In the genomic region with DNA sequence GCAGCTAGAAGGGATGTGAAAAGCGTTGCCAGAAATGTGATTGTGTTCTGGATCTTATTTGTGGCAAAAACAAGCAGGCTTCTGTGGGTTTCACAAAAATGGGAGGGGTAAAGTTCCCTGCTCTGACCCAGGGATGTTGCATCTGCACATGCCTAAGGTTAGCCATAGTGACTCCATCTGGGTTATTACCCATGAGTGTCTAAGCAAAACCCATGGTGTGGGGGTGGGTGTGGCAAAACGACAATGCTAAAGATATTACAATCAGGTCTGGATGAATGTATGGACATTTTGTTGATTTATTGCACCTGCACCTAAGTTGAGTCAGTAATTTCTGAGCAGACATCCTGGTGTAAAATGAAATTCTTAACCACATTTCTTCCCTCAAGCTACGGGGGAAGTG, we compare ENCODE assay signal across 24 cellular contexts.
"Had no signal": no experiment of that assay in that cellular context is flagged by ENCODE, and none has a peak within 500 bp of the region (broad histone marks: within the 10 kb centered on the region; RNA-seq: fewer than 3 reads in every experiment).

No MANE protein-coding gene starts in this region.

- H3K27ac ChIP-seq: colonic mucosa, coronary artery, dorsolateral prefrontal cortex, epithelial cell of prostate, esophagus muscularis mucosa, esophagus squamous epithelium, foreskin keratinocyte, gastrocnemius medialis, gastroesophageal sphincter, heart left ventricle, heart right ventricle had no signal

- H3K9me3 ChIP-seq: colonic mucosa, esophagus squamous epithelium, gastrocnemius medialis, gastroesophageal sphincter, heart right ventricle had no signal

- H3K27me3 ChIP-seq: colonic mucosa, dorsolateral prefrontal cortex, esophagus muscularis mucosa, esophagus squamous epithelium, foreskin keratinocyte, gastrocnemius medialis, gastroesophageal sphincter, heart left ventricle, heart right ventricle had no signal

- ATAC-seq: effector memory CD8-positive, alpha-beta T cell; esophagus mucosa; foreskin keratinocyte; gastrocnemius medialis; gastroesophageal sphincter; heart left ventricle; heart right ventricle had no signal

- H3K4me1 ChIP-seq: colonic mucosa, esophagus muscularis mucosa, esophagus squamous epithelium, foreskin keratinocyte, gastrocnemius medialis, gastroesophageal sphincter, heart left ventricle, heart right ventricle had no signal

- H3K4me3 ChIP-seq: colonic mucosa, coronary artery, dorsolateral prefrontal cortex, esophagus muscularis mucosa, esophagus squamous epithelium, gastrocnemius medialis, gastroesophageal sphincter, heart left ventricle, heart right ventricle had no signal

- H3K36me3 ChIP-seq: colonic mucosa, esophagus muscularis mucosa, esophagus squamous epithelium, gastrocnemius medialis, gastroesophageal sphincter, heart right ventricle had no signal

- DNase-seq: colonic mucosa; cortex of kidney; dermis blood vessel endothelial cell; dorsolateral prefrontal cortex; effector CD4-positive, alpha-beta T cell; effector CD8-positive, alpha-beta T cell; effector memory CD4-positive, alpha-beta T cell; effector memory CD8-positive, alpha-beta T cell; endodermal cell; erythroblast; esophagus squamous epithelium; foreskin fibroblast; foreskin keratinocyte; foreskin melanocyte; gastrocnemius medialis; glutamatergic neuron; head of caudate nucleus; heart left ventricle; heart right ventricle had no signal
